1 cellular context compared by ENCODE assay signal in genomic region chr19:50326101-50326664, GRCh38.
TF ChIP-seq lines count a peak whose summit lies in the region.

No MANE protein-coding gene starts in this region.

TF ChIP-seq in HCT116, 20 proteins besides CTCF, POLR2A, EP300 and RAD21 (continued from another document):
- TF ChIP-seq REST (IDR thresholded peaks at IDR 0.05; ENCODE audit: low read depth): no peak
- TF ChIP-seq SIN3A (IDR thresholded peaks at IDR 0.05; ENCODE audit: low read depth): no peak
- no peak for TF ChIP-seq ZNF274 (IDR thresholded peaks at IDR 0.05; ENCODE audit: low read depth, low read length)
- TF ChIP-seq CBX3 (IDR thresholded peaks at IDR 0.05; ENCODE audit: low read depth): no peak
- no peak for TF ChIP-seq EZH2 (IDR thresholded peaks at IDR 0.05)
- no peak for TF ChIP-seq TCF7L2 (IDR thresholded peaks at IDR 0.05; ENCODE audit: borderline replicate concordance, extremely low read depth, insufficient read depth, insufficient read length)
- TF ChIP-seq SRF (IDR thresholded peaks at IDR 0.05; ENCODE audit: low read depth): no peak
- no peak for TF ChIP-seq ZBTB33 (IDR thresholded peaks at IDR 0.05; ENCODE audit: extremely low read depth, insufficient replicate concordance, low read length)
- no peak for TF ChIP-seq MAX (IDR thresholded peaks at IDR 0.05)
- no peak for TF ChIP-seq POLR2AphosphoS5 (IDR thresholded peaks at IDR 0.05; ENCODE audit: low read depth, low read length)
- TF ChIP-seq ATF3 (IDR thresholded peaks at IDR 0.05): no peak
- TF ChIP-seq CEBPB (IDR thresholded peaks at IDR 0.05; ENCODE audit: low read depth): no peak
- TF ChIP-seq FOSL1 (IDR thresholded peaks at IDR 0.05; ENCODE audit: low read depth): no peak
- TF ChIP-seq SP1 (IDR thresholded peaks at IDR 0.05; ENCODE audit: low read depth): no peak
- TF ChIP-seq ELF1 (IDR thresholded peaks at IDR 0.05; ENCODE audit: borderline replicate concordance, low read depth): no peak
- no peak for TF ChIP-seq JUND (IDR thresholded peaks at IDR 0.05)
TF ChIP-seq in HCT116: peak in this region for 0.
